In genomic region chr5:129771058-129771838, GRCh38 we compare ENCODE assay signal across 1 cellular context.
A peak's percentile ranks its signal among the peaks of the same experiment; 100 is the strongest.
TF ChIP-seq lines count a peak whose summit lies in the region.

No MANE protein-coding gene starts in this region.

TF ChIP-seq in H1, 55 proteins besides CTCF, POLR2A, EP300 and RAD21:
- peak; percentile 7; the same call in 1 of the 2 replicates for TF ChIP-seq MAX (IDR thresholded peaks at IDR 0.05)
- no peak for TF ChIP-seq ASH2L (IDR thresholded peaks at IDR 0.05; ENCODE audit: low read length)
- TF ChIP-seq TEAD4 (IDR thresholded peaks at IDR 0.05; ENCODE audit: low read depth, low read length), result no peak
- no peak for TF ChIP-seq SRF (IDR thresholded peaks at IDR 0.05; ENCODE audit: low read depth, low read length)
- TF ChIP-seq SP4 (IDR thresholded peaks at IDR 0.05; ENCODE audit: low read length), result no peak
- no peak for TF ChIP-seq MAFK (IDR thresholded peaks at IDR 0.05; ENCODE audit: low read depth, low read length)
- TF ChIP-seq ZNF274 (IDR thresholded peaks at IDR 0.05; ENCODE audit: borderline replicate concordance, extremely low read depth, low read length), result no peak
- TF ChIP-seq TAF1 (IDR thresholded peaks at IDR 0.05; ENCODE audit: low read depth, low read length), result no peak
- no peak for TF ChIP-seq SIX5 (IDR thresholded peaks at IDR 0.05; ENCODE audit: low read depth, low read length)
- 0 out of 2 replicates have a peak, but pooled peaks have one; percentile 14 for TF ChIP-seq SP1 (IDR thresholded peaks at IDR 0.05; ENCODE audit: low read depth, low read length)
- TF ChIP-seq JUND (IDR thresholded peaks at IDR 0.05; ENCODE audit: low read length), result no peak
